18 cellular contexts compared by ENCODE assay signal in genomic region chr1:66137235-66137634, GRCh38.
DNase-seq lines count a peak whose midpoint lies in the region; ATAC-seq and TF ChIP-seq lines count a peak whose summit lies in the region.
"Had no signal": no experiment of that assay in that cellular context is flagged by ENCODE, and none has a peak within 500 bp of the region (broad histone marks: within the 10 kb centered on the region; RNA-seq: fewer than 3 reads in every experiment).

No MANE protein-coding gene starts in this region.

- no peaks in the 10 kb centered on the region for H3K27me3 ChIP-seq in tibial nerve
- H3K27me3 ChIP-seq: brain microvascular endothelial cell, left lung, transverse colon had no signal

- H3K4me3 ChIP-seq in AG04449 (ENCODE audit: low read depth, low read length), result no peak overlapping the region
- H3K4me3 ChIP-seq in tibial nerve, result no peak overlapping the region
- H3K4me3 ChIP-seq: left lung, psoas muscle, transverse colon had no signal

- ATAC-seq in esophagus mucosa, result peak; percentile 57
- no peak for ATAC-seq in GM18519 (IDR thresholded peaks at IDR 0.05; ENCODE audit: low FRiP score, unreplicated experiment)
- ATAC-seq: left lung, Panc1, psoas muscle had no signal

- H3K9me3 ChIP-seq in tibial nerve, result no peaks in the 10 kb centered on the region
- H3K9me3 ChIP-seq: left lung, psoas muscle, transverse colon had no signal

- CTCF ChIA-PET in AG04449 (lab: Yijun Ruan, JAX), result no interaction called here

- TF ChIP-seq CTCF in AG04449 (IDR thresholded peaks at IDR 0.05; ENCODE audit: insufficient read depth, low read length, missing control alignments) (no peak), tibial nerve (IDR thresholded peaks at IDR 0.05) (no peak), GM13977 (IDR thresholded peaks at IDR 0.05; ENCODE audit: extremely low read depth, insufficient read depth, missing control alignments) (no peak)

- 49 to 69% methylated on average over 2 of the region's 2 CpGs for WGBS in tibial nerve, 2 donors

- POLR2A ChIA-PET in AG04449 (lab: Yijun Ruan, JAX), result no interaction called here

- DNase-seq in AG04449 (ENCODE audit: low read depth, low spot score) (peak; percentile 0), COLO829 (ENCODE audit: low spot score) (peak; percentile 11), NCI-H1436 (lab: John Stamatoyannopoulos, UW) (peak; percentile 6), tibial nerve (ENCODE audit: low spot score in 2 of 2) (no peak), GM13977 (ENCODE audit: low spot score) (no peak), SHP77 treated with DMSO at 0.1 percent for 48 hours (lab: John Stamatoyannopoulos, UW) (no peak)
- DNase-seq: activated CD4-positive, alpha-beta T cell treated with anti-CD3 and anti-CD28 coated beads, Interleukin-2, amount 10 ng/mL, durations not matched to agents 24 days and 14 days; brain microvascular endothelial cell; left lung; NCI-H1048; NCI-H226; psoas muscle; stimulated activated CD4-positive, alpha-beta T cell treated with anti-CD3 and anti-CD28 coated beads, Interleukin-15, amount 100 ng/mL, for 24 hours; transverse colon had no signal

- no peak overlapping the region for H3K27ac ChIP-seq in tibial nerve
- H3K27ac ChIP-seq: brain microvascular endothelial cell, C4-2B, left lung, psoas muscle, transverse colon had no signal

- H3K4me1 ChIP-seq in tibial nerve, result no peaks in the 10 kb centered on the region
- H3K4me1 ChIP-seq: left lung, psoas muscle had no signal

- TF ChIP-seq EP300 in tibial nerve (IDR thresholded peaks at IDR 0.05), result no peak

- H3K36me3 ChIP-seq in tibial nerve, result no peaks in the 10 kb centered on the region
- H3K36me3 ChIP-seq: brain microvascular endothelial cell, left lung, transverse colon had no signal

- TF ChIP-seq POLR2A in tibial nerve (IDR thresholded peaks at IDR 0.05), result no peak

- in situ Hi-C loops in GM13977 (cut with MboI; ENCODE audit: low pct_unique_long_range_greater_than_20kb, low sequenced_read_pairs, unreplicated experiment), result no loop called here

Comparison
In these comparisons a context has a peak if more than half of its experiments do, and no peak if none do; other contexts are left out.
1. DNase-seq: peak in AG04449 (single experiment), COLO829 (single experiment) and NCI-H1436 (single experiment); none in tibial nerve (0 of 2), GM13977 (single experiment) and SHP77 treated with DMSO at 0.1 percent for 48 hours (single experiment).